In genomic region chr5:34656001-34656699, GRCh38 we compare ENCODE assay signal across 8 cellular contexts. TPM values are rescaled to one million over a fixed set of nuclear protein-coding genes. Genes with fewer than 3 reads are reported as not detected.
DNase-seq lines count a peak whose midpoint lies in the region; ATAC-seq, FAIRE-seq and TF ChIP-seq lines count a peak whose summit lies in the region.

Gene RAI14 (plus strand): TSS chr5:34656328. CDS start chr5:34686920, 30,592 bp downstream.

- H3K4me3 ChIP-seq in BLaER1 treated with 17β-estradiol and CSF1 and Interleukin-3, amounts not matched to agents 10 nM and 100 nM, result peak within 1 kb of the TSS; percentile 81 to 95 (median 89)
- H3K4me3 ChIP-seq in HEK293 (ENCODE audit: low read depth, low read length) (peak within 1 kb of the TSS; percentile 84), astrocyte of the spinal cord (ENCODE audit: low read depth, low read length) (peak within 1 kb of the TSS; percentile 93), pancreas (peak within 1 kb of the TSS; percentile 48 to 96 (median 86))

- 0 out of 22 replicates have a peak, but pooled peaks cover 0 to 3% (median 0%) of the 10 kb centered on the region in 11 experiments for H3K9me3 ChIP-seq in BLaER1 treated with 17β-estradiol and CSF1 and Interleukin-3, amounts not matched to agents 10 nM and 100 nM (replicated peaks in 1 of 11)
- H3K9me3 ChIP-seq in HEK293 (ENCODE audit: control insufficient read depth, insufficient read depth, low read depth, low read length), result no peaks in the 10 kb centered on the region
- no peaks in the 10 kb centered on the region for H3K9me3 ChIP-seq in pancreas

- POLR2A ChIA-PET in HEK293 (lab: Yijun Ruan, JAX), result interaction anchor here (0.5 to 1.9 kb wide), 7 partner anchors 29 to 259 kb away, joined by 3 to 9 read pairs (median 4); partner anchors contain the start of genes BRIX1, RAD1 and TTC23L

- H3K9ac ChIP-seq in BLaER1 treated with 17β-estradiol and CSF1 and Interleukin-3, amounts not matched to agents 10 nM and 100 nM, result peak within 1 kb of the TSS; percentile 82 to 95 (median 89)

- peak within 1 kb of the TSS; percentile 49 to 95 (median 92); a peak in 21 of 22 replicates for H3K27ac ChIP-seq in BLaER1 treated with 17β-estradiol and CSF1 and Interleukin-3, amounts not matched to agents 10 nM and 100 nM
- H3K27ac ChIP-seq in HEK293 (ENCODE audit: extremely low read depth, low read depth, low read length) (peak within 1 kb of the TSS; percentile 98), pancreas (peak within 1 kb of the TSS; percentile 84 to 94 (median 92))

- ATAC-seq in left ventricle myocardium superior (peak; percentile 96), pancreas (peak; percentile 90 to 94 (median 92)), HG02970 (IDR thresholded peaks at IDR 0.05; ENCODE audit: low FRiP score, unreplicated experiment) (no peak), HG03571 (IDR thresholded peaks at IDR 0.05; ENCODE audit: unreplicated experiment) (no peak)

- in situ Hi-C loops in astrocyte of the spinal cord (cut with HindIII; ENCODE audit: low sequenced_read_pairs), result no loop called here

- intact Hi-C loops in left ventricle myocardium superior (cut with micrococcal nuclease), result no loop called here
- intact Hi-C loops in pancreas (cut with DNase I), result no loop called here

- 0% methylated on average over 46 to 79 of the region's 79 CpGs for WGBS in pancreas, 2 donors

- H4K20me1 ChIP-seq in BLaER1 treated with 17β-estradiol and CSF1 and Interleukin-3, amounts not matched to agents 10 nM and 100 nM, result peaks cover 0 to 33% (median 22%) of the 10 kb centered on the region in 11 experiments; a peak in 10 of 22 replicates

- H3K4me1 ChIP-seq in BLaER1 treated with 17β-estradiol and CSF1 and Interleukin-3, amounts not matched to agents 10 nM and 100 nM, result peaks cover 35 to 52% (median 39%) of the 10 kb centered on the region in 10 experiments
- H3K4me1 ChIP-seq in HEK293 (ENCODE audit: control insufficient read depth, insufficient read depth, low read length) (peaks cover 4% of the 10 kb centered on the region), pancreas (no peaks in the 10 kb centered on the region)

- no peaks in the 10 kb centered on the region for H3K27me3 ChIP-seq in BLaER1 treated with 17β-estradiol and CSF1 and Interleukin-3, amounts not matched to agents 10 nM and 100 nM
- no peaks in the 10 kb centered on the region for H3K27me3 ChIP-seq in pancreas

- peak within 1 kb of the TSS; percentile 90 to 100 (median 97) for H3K4me2 ChIP-seq in BLaER1 treated with 17β-estradiol and CSF1 and Interleukin-3, amounts not matched to agents 10 nM and 100 nM

- H3K36me3 ChIP-seq in BLaER1 treated with 17β-estradiol and CSF1 and Interleukin-3, amounts not matched to agents 10 nM and 100 nM, result peaks cover 0 to 13% (median 0%) of the 10 kb centered on the region in 11 experiments; a peak in 2 of 22 replicates
- peaks cover 0 to 7% of the 10 kb centered on the region in 2 experiments; a peak in 1 of 3 replicates for H3K36me3 ChIP-seq in HEK293 (ENCODE audit: control insufficient read depth in 2 of 2, insufficient read depth in 1 of 2, low read length in 2 of 2)
- H3K36me3 ChIP-seq in pancreas, result no peaks in the 10 kb centered on the region

- DNase-seq in RCC 7860 (ENCODE audit: low spot score), result peak; percentile 76
- DNase-seq in astrocyte of the spinal cord (ENCODE audit: low read depth, low spot score), result peak; percentile 89
- peak; percentile 85 for DNase-seq in left ventricle myocardium superior
- DNase-seq in pancreas, result peak; percentile 81 to 93 (median 86)

- CTCF ChIA-PET in HEK293 (lab: Yijun Ruan, JAX), result interaction anchor here (0.6 to 1.8 kb wide), 6 partner anchors 26 to 242 kb away, joined by 3 to 7 read pairs (median 3); no protein-coding TSS in a partner anchor

- FAIRE-seq in RCC 7860 (lab: Jason Lieb, UNC) (no peak), pancreas (lab: Jason Lieb, UNC) (no peak)

- TF ChIP-seq CTCF in HEK293 (tag by site-specific recombination; IDR thresholded peaks at IDR 0.05) (0 out of 2 replicates have a peak, but pooled peaks have one; percentile 42), astrocyte of the spinal cord (IDR thresholded peaks at IDR 0.05; ENCODE audit: low read depth, low read length) (no peak), pancreas (IDR thresholded peaks at IDR 0.05) (no peak)

TF ChIP-seq in HEK293, 187 proteins besides CTCF, POLR2A, EP300 and RAD21 (continues in another document):
- TF ChIP-seq ZNF629 (tag by site-specific recombination; IDR thresholded peaks at IDR 0.05) (no peak), BCL11B (tag by site-specific recombination; IDR thresholded peaks at IDR 0.05; ENCODE audit: low read depth) (0 out of 2 replicates have a peak, but pooled peaks have one; percentile 88), GLI2 (tag by site-specific recombination; IDR thresholded peaks at IDR 0.05; ENCODE audit: borderline replicate concordance, low read depth) (no peak), ZNF280C (tag by site-specific recombination; IDR thresholded peaks at IDR 0.05) (no peak), ZBTB7A (tag by site-specific recombination; IDR thresholded peaks at IDR 0.05; ENCODE audit: low read depth) (peak; percentile 79; the same call in 1 of the 2 replicates), ZNF140 (tag by site-specific recombination; IDR thresholded peaks at IDR 0.05) (no peak), MEIS1 (CRISPR knock-in tag; IDR thresholded peaks at IDR 0.05; ENCODE audit: borderline replicate concordance) (no peak), ZNF121 (tag by site-specific recombination; IDR thresholded peaks at IDR 0.05) (no peak), ZNF768 (tag by site-specific recombination; IDR thresholded peaks at IDR 0.05) (no peak; the same call in 1 of the 2 replicates), ZNF394 (tag by site-specific recombination; IDR thresholded peaks at IDR 0.05; ENCODE audit: borderline replicate concordance) (no peak), ZSCAN4 (tag by site-specific recombination; IDR thresholded peaks at IDR 0.05) (no peak), ZBTB17 (tag by site-specific recombination; IDR thresholded peaks at IDR 0.05) (no peak), ZBTB49 (tag by site-specific recombination; IDR thresholded peaks at IDR 0.05; ENCODE audit: low read depth) (no peak), ZNF354C (tag by site-specific recombination; IDR thresholded peaks at IDR 0.05; ENCODE audit: borderline replicate concordance, low read depth) (no peak)

RNA-seq across cellular contexts. Expression of gene RAI14, which starts in this region (rescaled TPM):
- 7.1 TPM for total RNA-seq in left ventricle myocardium superior
- total RNA-seq in pancreas, result 10 to 100 TPM; 11.4 to 25.1 (median 18.6) TPM
- polyA plus RNA-seq in pancreas, result 1 to 10 TPM; 5.4 to 6.7 TPM

Comparison
In these comparisons a context has a peak if more than half of its experiments do, and no peak if none do; other contexts are left out.
1. ATAC-seq: peak in left ventricle myocardium superior (single experiment) and pancreas (4 of 4); none in HG02970 (single experiment) and HG03571 (single experiment).
2. Peak in every context shown above with its lines, with median percentiles within 50 percentile points of each other: H3K27ac ChIP-seq, H3K4me3 ChIP-seq and DNase-seq.